1 cellular context compared by ENCODE assay signal in the genomic region with DNA sequence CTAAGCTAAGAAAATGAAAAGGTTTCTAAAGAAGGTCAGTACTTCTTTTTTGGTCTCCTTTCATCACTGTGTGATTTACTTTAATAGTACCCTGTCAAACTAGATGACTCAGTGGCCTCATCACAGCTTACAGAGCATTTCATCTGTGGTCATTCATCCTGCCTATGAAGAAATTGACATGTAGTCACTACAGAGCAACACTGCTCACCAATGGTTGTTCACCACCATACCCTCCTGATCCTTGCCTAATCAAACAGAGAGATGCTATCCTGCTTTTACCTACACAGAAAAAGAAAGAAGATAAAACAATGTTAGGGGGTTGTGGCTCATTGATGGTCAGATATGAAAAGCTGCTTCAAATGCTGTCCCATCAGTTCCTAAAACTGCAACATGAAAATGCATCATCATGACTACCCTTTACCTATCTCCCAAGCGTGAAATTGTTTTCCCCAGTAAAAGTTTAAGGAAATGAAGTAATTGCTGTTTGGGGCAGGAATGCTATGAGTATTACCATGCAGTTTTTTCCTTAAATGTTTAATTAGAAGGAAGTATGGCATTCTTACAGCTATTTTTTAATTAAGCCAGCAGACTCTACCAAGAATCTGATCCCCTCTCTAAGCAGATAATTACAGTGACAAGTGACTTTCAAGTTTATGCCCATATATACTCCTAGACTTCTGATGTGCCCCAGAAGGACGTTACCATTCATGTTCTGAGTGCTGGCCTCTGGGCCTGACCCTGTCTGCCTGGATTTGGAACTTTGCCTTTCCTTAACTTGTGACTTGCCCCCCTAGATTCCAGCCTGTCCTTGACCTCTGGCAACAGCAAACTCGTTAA.
TF ChIP-seq lines count a peak whose summit lies in the region.

No MANE protein-coding gene starts in this region.

TF ChIP-seq in HCT116, 20 proteins besides CTCF, POLR2A, EP300 and RAD21 (continued from another document):
- TF ChIP-seq, protein P1, sequence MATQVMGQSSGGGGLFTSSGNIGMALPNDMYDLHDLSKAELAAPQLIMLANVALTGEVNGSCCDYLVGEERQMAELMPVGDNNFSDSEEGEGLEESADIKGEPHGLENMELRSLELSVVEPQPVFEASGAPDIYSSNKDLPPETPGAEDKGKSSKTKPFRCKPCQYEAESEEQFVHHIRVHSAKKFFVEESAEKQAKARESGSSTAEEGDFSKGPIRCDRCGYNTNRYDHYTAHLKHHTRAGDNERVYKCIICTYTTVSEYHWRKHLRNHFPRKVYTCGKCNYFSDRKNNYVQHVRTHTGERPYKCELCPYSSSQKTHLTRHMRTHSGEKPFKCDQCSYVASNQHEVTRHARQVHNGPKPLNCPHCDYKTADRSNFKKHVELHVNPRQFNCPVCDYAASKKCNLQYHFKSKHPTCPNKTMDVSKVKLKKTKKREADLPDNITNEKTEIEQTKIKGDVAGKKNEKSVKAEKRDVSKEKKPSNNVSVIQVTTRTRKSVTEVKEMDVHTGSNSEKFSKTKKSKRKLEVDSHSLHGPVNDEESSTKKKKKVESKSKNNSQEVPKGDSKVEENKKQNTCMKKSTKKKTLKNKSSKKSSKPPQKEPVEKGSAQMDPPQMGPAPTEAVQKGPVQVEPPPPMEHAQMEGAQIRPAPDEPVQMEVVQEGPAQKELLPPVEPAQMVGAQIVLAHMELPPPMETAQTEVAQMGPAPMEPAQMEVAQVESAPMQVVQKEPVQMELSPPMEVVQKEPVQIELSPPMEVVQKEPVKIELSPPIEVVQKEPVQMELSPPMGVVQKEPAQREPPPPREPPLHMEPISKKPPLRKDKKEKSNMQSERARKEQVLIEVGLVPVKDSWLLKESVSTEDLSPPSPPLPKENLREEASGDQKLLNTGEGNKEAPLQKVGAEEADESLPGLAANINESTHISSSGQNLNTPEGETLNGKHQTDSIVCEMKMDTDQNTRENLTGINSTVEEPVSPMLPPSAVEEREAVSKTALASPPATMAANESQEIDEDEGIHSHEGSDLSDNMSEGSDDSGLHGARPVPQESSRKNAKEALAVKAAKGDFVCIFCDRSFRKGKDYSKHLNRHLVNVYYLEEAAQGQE (IDR thresholded peaks at IDR 0.05; ENCODE audit: low read depth), result no peak
- TF ChIP-seq CEBPB (IDR thresholded peaks at IDR 0.05; ENCODE audit: low read depth) (peak; percentile 51), ZNF274 (IDR thresholded peaks at IDR 0.05; ENCODE audit: low read depth, low read length) (no peak), EGR1 (IDR thresholded peaks at IDR 0.05; ENCODE audit: low read depth) (no peak), CBX3 (IDR thresholded peaks at IDR 0.05; ENCODE audit: low read depth) (no peak), ZBTB33 (IDR thresholded peaks at IDR 0.05; ENCODE audit: extremely low read depth, insufficient replicate concordance, low read length) (no peak), SIN3A (IDR thresholded peaks at IDR 0.05; ENCODE audit: low read depth) (no peak), SP1 (IDR thresholded peaks at IDR 0.05; ENCODE audit: low read depth) (peak; percentile 36; the same call in 1 of the 2 replicates)
- TF ChIP-seq, protein P2, sequence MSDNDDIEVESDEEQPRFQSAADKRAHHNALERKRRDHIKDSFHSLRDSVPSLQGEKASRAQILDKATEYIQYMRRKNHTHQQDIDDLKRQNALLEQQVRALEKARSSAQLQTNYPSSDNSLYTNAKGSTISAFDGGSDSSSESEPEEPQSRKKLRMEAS (IDR thresholded peaks at IDR 0.05), result no peak; the same call in 1 of the 2 replicates
TF ChIP-seq in HCT116: peak in this region for 4.
